Comparison of ENCODE assay signal across 9 cellular contexts in genomic region chr7:64877714-64878610, GRCh38. TPM values are rescaled to one million over a fixed set of nuclear protein-coding genes. Genes with fewer than 3 reads are reported as not detected.
A peak's percentile ranks its signal among the peaks of the same experiment; 100 is the strongest.
DNase-seq lines count a peak whose midpoint lies in the region; ATAC-seq and TF ChIP-seq lines count a peak whose summit lies in the region.
"Had no signal": no experiment of that assay in that cellular context is flagged by ENCODE, and none has a peak within 500 bp of the region (broad histone marks: within the 10 kb centered on the region; RNA-seq: fewer than 3 reads in every experiment).

No MANE protein-coding gene starts in this region.

- H3K4me3 ChIP-seq in cardiac muscle cell (peak overlapping the region; percentile 24), astrocyte of the spinal cord (ENCODE audit: low read depth, low read length) (peak overlapping the region; percentile 10), lung (no peak overlapping the region), thoracic aorta (peak overlapping the region; percentile 66)

- intact Hi-C loops in left cardiac atrium (cut with DNase I): no loop called here

- H3K9me3 ChIP-seq in cardiac muscle cell (ENCODE audit: low read depth) (no peaks in the 10 kb centered on the region), lung (ENCODE audit: control insufficient read depth in 2 of 2, insufficient read depth in 1 of 2, low read length in 1 of 2) (peaks cover 0 to 28% of the 10 kb centered on the region in 2 donors), thoracic aorta (no peaks in the 10 kb centered on the region)

- WGBS in lung, 2 donors: 76 to 77% methylated on average over 34 of the region's 34 CpGs

- H3K27ac ChIP-seq in cardiac muscle cell: no peak overlapping the region
- no peak overlapping the region for H3K27ac ChIP-seq in lung (ENCODE audit: low read depth in 1 of 2, low read length in 1 of 2)
- no peak overlapping the region for H3K27ac ChIP-seq in thoracic aorta
- H3K27ac ChIP-seq: tibial nerve had no signal

- ATAC-seq in left cardiac atrium: no peak
- no peak for ATAC-seq in lung (ENCODE audit: insufficient read depth, low FRiP score)
- no peak for ATAC-seq in thoracic aorta (ENCODE audit: insufficient number of reproducible peaks, low FRiP score, low read depth)
- ATAC-seq in GM19328 (IDR thresholded peaks at IDR 0.05; ENCODE audit: unreplicated experiment): no peak

- H3K27me3 ChIP-seq in cardiac muscle cell (peaks cover 11% of the 10 kb centered on the region), lung (ENCODE audit: control insufficient read depth, insufficient read depth) (no peaks in the 10 kb centered on the region), thoracic aorta (replicated peaks; ENCODE audit: insufficient read depth) (no peaks in the 10 kb centered on the region)
- H3K27me3 ChIP-seq: tibial nerve had no signal

- DNase-seq in cardiac muscle cell (ENCODE audit: low read depth in 1 of 2, low spot score in 1 of 2): no peak
- no peak for DNase-seq in left cardiac atrium
- DNase-seq in astrocyte of the spinal cord (ENCODE audit: low read depth, low spot score): no peak
- DNase-seq in lung (ENCODE audit: low spot score): peak; percentile 25
- no peak for DNase-seq in thoracic aorta (ENCODE audit: low spot score)
- no peak for DNase-seq in T-helper 9 cell
- DNase-seq in H4 (ENCODE audit: low spot score): no peak

- TF ChIP-seq CTCF in cardiac muscle cell (IDR thresholded peaks at IDR 0.05; ENCODE audit: low read depth, low read length) (no peak), astrocyte of the spinal cord (IDR thresholded peaks at IDR 0.05; ENCODE audit: low read depth, low read length) (no peak), lung (IDR thresholded peaks at IDR 0.05; ENCODE audit: control extremely low read depth, extremely low read depth) (no peak), thoracic aorta (IDR thresholded peaks at IDR 0.05) (no peak)

- H3K4me1 ChIP-seq in cardiac muscle cell (ENCODE audit: low read depth) (no peaks in the 10 kb centered on the region), lung (ENCODE audit: control insufficient read depth in 2 of 2, insufficient read depth in 2 of 2, low read length in 2 of 2) (peaks cover 0 to 6% of the 10 kb centered on the region in 2 donors), thoracic aorta (ENCODE audit: control insufficient read depth in 1 of 2, low read depth in 2 of 2) (peaks cover 0 to 13% of the 10 kb centered on the region in 2 donors)

- in situ Hi-C loops in astrocyte of the spinal cord (cut with HindIII; ENCODE audit: low sequenced_read_pairs): no loop called here

- H3K36me3 ChIP-seq in cardiac muscle cell (no peaks in the 10 kb centered on the region), lung (ENCODE audit: control insufficient read depth in 2 of 2, insufficient read depth in 2 of 2, low read length in 2 of 2) (no peaks in the 10 kb centered on the region), thoracic aorta (no peaks in the 10 kb centered on the region)
- H3K36me3 ChIP-seq: tibial nerve had no signal

RNA-seq across cellular contexts. Expression of gene ZNF273, which starts 25.1 kb away (rescaled TPM):
- total RNA-seq in cardiac muscle cell (4.2 and 4.8 TPM in 2 replicates), left cardiac atrium (1 to 10 TPM; 2.3 to 2.7 TPM), lung (10 to 100 TPM; 12.4 to 15.7 TPM), thoracic aorta (1 to 10 TPM; 6.6 to 9.2 TPM)
- polyA plus RNA-seq in cardiac muscle cell (6.6 and 6.8 TPM in 2 replicates), lung (1 to 10 TPM; 3.0 to 5.0 TPM)
- total RNA-seq in H4 (2014; rRNA removed; shearing (Covaris generic)): 13.4 and 14.6 TPM in 2 replicates
